Comparison of ENCODE assay signal across 8 cellular contexts in genomic region chr17:77332981-77333685, GRCh38.
DNase-seq lines count a peak whose midpoint lies in the region; ATAC-seq and TF ChIP-seq lines count a peak whose summit lies in the region.

No MANE protein-coding gene starts in this region.

- H3K9me3 ChIP-seq in vagina = no peaks in the 10 kb centered on the region

- H3K4me3 Mint-ChIP-seq in activated T-cell treated with anti-CD3 and anti-CD28 coated beads, Interleukin-2, amount 50 U/mL, for 24 hours = peak overlapping the region; percentile 69

- H3K4me1 Mint-ChIP-seq in activated T-cell treated with anti-CD3 and anti-CD28 coated beads, Interleukin-2, amount 50 U/mL, for 24 hours (ENCODE audit: low read depth) = peaks cover 33% of the 10 kb centered on the region

- peak; percentile 46 for DNase-seq in stimulated activated naive CD4-positive, alpha-beta T cell treated with Interleukin-2 at 50 U/mL for 16 hours (lab: John Stamatoyannopoulos, UW)
- DNase-seq in stimulated activated naive CD4-positive, alpha-beta T cell (lab: John Stamatoyannopoulos, UW) = no peak
- peak; percentile 40 for DNase-seq in activated T-cell treated with anti-CD3 and anti-CD28 coated beads, Interleukin-2, amount 50 U/mL, for 24 hours
- peak; percentile 53 for DNase-seq in inferior parietal cortex (ENCODE audit: extremely low spot score)
- peak; percentile 43 to 81 for DNase-seq in vagina (ENCODE audit: extremely low spot score in 2 of 2)
- no peak for DNase-seq in NCI-H2107 treated with DMSO at 0.1 percent for 48 hours (lab: John Stamatoyannopoulos, UW; ENCODE audit: unreplicated experiment)
- no peak for DNase-seq in cardiac septum (ENCODE audit: low spot score)

- H3K36me3 ChIP-seq in vagina = no peaks in the 10 kb centered on the region

- H3K36me3 Mint-ChIP-seq in activated T-cell treated with anti-CD3 and anti-CD28 coated beads, Interleukin-2, amount 50 U/mL, for 24 hours (ENCODE audit: low read depth) = peaks cover 4% of the 10 kb centered on the region

- intact Hi-C loops in vagina (cut with DNase I) (loop anchor here (5.0 kb wide), 1 partner anchor 99 kb away; no protein-coding TSS in a partner anchor), cardiac septum (cut with DNase I) (loop anchor here (5.0 kb wide), 2 partner anchors 39 to 69 kb away; no protein-coding TSS in a partner anchor)

- peaks cover 6% of the 10 kb centered on the region for H3K9me3 Mint-ChIP-seq in activated T-cell treated with anti-CD3 and anti-CD28 coated beads, Interleukin-2, amount 50 U/mL, for 24 hours

- no peak for TF ChIP-seq POLR2A in vagina (IDR thresholded peaks at IDR 0.05)

- TF ChIP-seq CTCF in vagina (IDR thresholded peaks at IDR 0.05) = no peak

- no peaks in the 10 kb centered on the region for H3K27me3 Mint-ChIP-seq in activated T-cell treated with anti-CD3 and anti-CD28 coated beads, Interleukin-2, amount 50 U/mL, for 24 hours

- H3K4me3 ChIP-seq in vagina = no peak overlapping the region

- no peak for ATAC-seq in GM18519 (IDR thresholded peaks at IDR 0.05; ENCODE audit: low FRiP score, unreplicated experiment)

- peak overlapping the region; percentile 92 for H3K27ac Mint-ChIP-seq in activated T-cell treated with anti-CD3 and anti-CD28 coated beads, Interleukin-2, amount 50 U/mL, for 24 hours

- peak overlapping the region; percentile 74 for H3K27ac ChIP-seq in vagina

- H3K4me1 ChIP-seq in vagina = peaks cover 32% of the 10 kb centered on the region

- H3K27me3 ChIP-seq in vagina = no peaks in the 10 kb centered on the region

Comparison
In these comparisons a context has a peak if more than half of its experiments do, and no peak if none do; other contexts are left out.
1. DNase-seq: peak in stimulated activated naive CD4-positive, alpha-beta T cell treated with Interleukin-2 at 50 U/mL for 16 hours (single experiment), activated T-cell treated with anti-CD3 and anti-CD28 coated beads, Interleukin-2, amount 50 U/mL, for 24 hours (single experiment), inferior parietal cortex (single experiment) and vagina (2 of 2); none in stimulated activated naive CD4-positive, alpha-beta T cell (0 of 6), NCI-H2107 treated with DMSO at 0.1 percent for 48 hours (single experiment) and cardiac septum (single experiment).